Comparison of ENCODE assay signal across 10 cellular contexts in genomic region chr3:196624907-196625306, GRCh38. TPM values are rescaled to one million over a fixed set of nuclear protein-coding genes. Genes with fewer than 3 reads are reported as not detected.
DNase-seq lines count a peak whose midpoint lies in the region; TF ChIP-seq lines count a peak whose summit lies in the region.
"Had no signal": no experiment of that assay in that cellular context is flagged by ENCODE, and none has a peak within 500 bp of the region (broad histone marks: within the 10 kb centered on the region; RNA-seq: fewer than 3 reads in every experiment).

No MANE protein-coding gene starts in this region.

- no peak overlapping the region for H3K4me2 ChIP-seq in parathyroid adenoma (ENCODE audit: low read length)

- no peak for TF ChIP-seq POLR2A in prostate gland (IDR thresholded peaks at IDR 0.05)

- H3K36me3 Mint-ChIP-seq in CD14-positive monocyte = peaks cover 0 to 4% of the 10 kb centered on the region in 2 donors

- TF ChIP-seq CTCF in CD14-positive monocyte (IDR thresholded peaks at IDR 0.05) = no peak
- TF ChIP-seq CTCF in dorsolateral prefrontal cortex (IDR thresholded peaks at IDR 0.05 in 54 of 56, conservative IDR thresholded peaks at IDR 0.05 in 2 of 56; ENCODE audit: low read depth in 1 of 56, partially characterized antibody in 56 of 56) = no peak
- no peak for TF ChIP-seq CTCF in parathyroid adenoma (IDR thresholded peaks at IDR 0.05)
- no peak for TF ChIP-seq CTCF in prostate gland (IDR thresholded peaks at IDR 0.05)
- no peak for TF ChIP-seq CTCF in WERI-Rb-1 (IDR thresholded peaks at IDR 0.05; ENCODE audit: low read depth, low read length)

- H3K9me3 Mint-ChIP-seq in CD14-positive monocyte = peaks cover 0 to 3% (median 0%) of the 10 kb centered on the region in 7 donors

- H3K27ac Mint-ChIP-seq in CD14-positive monocyte = peak overlapping the region; percentile 98 to 100 (median 100)

- H3K79me2 ChIP-seq in parathyroid adenoma = no peaks in the 10 kb centered on the region

- peaks cover 75% of the 10 kb centered on the region for H3K4me1 Mint-ChIP-seq in CD14-positive monocyte

- H2AFZ ChIP-seq in parathyroid adenoma = no peak overlapping the region

- H3K27me3 ChIP-seq in dorsolateral prefrontal cortex (no peaks in the 10 kb centered on the region), parathyroid adenoma (ENCODE audit: control insufficient read depth, insufficient read depth, low read length) (no peaks in the 10 kb centered on the region), prostate gland (replicated peaks; ENCODE audit: insufficient read depth) (no peaks in the 10 kb centered on the region), WERI-Rb-1 (ENCODE audit: insufficient read depth, low read depth, severe bottlenecking) (no peaks in the 10 kb centered on the region)
- H3K27me3 ChIP-seq: MG63 had no signal

- no peaks in the 10 kb centered on the region for H3K9me3 ChIP-seq in parathyroid adenoma (ENCODE audit: control insufficient read depth, low read length)
- H3K9me3 ChIP-seq in prostate gland = no peaks in the 10 kb centered on the region
- H3K9me3 ChIP-seq in WERI-Rb-1 (ENCODE audit: severe bottlenecking) = no peaks in the 10 kb centered on the region
- H3K9me3 ChIP-seq: MG63 had no signal

- H3K36me3 ChIP-seq in parathyroid adenoma (ENCODE audit: control insufficient read depth, insufficient read depth, low read length) (no peaks in the 10 kb centered on the region), prostate gland (no peaks in the 10 kb centered on the region), WERI-Rb-1 (no peaks in the 10 kb centered on the region)
- H3K36me3 ChIP-seq: MG63 had no signal

- 92% methylated on average over 16 of the region's 16 CpGs for WGBS in prostate gland

- H3K9ac ChIP-seq in parathyroid adenoma = no peak overlapping the region

- intact Hi-C loops in CD14-positive monocyte (cut with micrococcal nuclease) (loop anchor here in 1 of 2 donors (2.0 to 5.0 kb wide), 2 partner anchors 18 to 62 kb away; no protein-coding TSS in a partner anchor), dorsolateral prefrontal cortex (cut with DNase I) (no loop called here), prostate gland (cut with DNase I) (no loop called here)

- H3K27me3 Mint-ChIP-seq in CD14-positive monocyte (ENCODE audit: low read depth in 3 of 3) = peaks cover 0 to 2% (median 0%) of the 10 kb centered on the region in 3 donors

- peak overlapping the region; percentile 80 to 89 for H3K4me3 Mint-ChIP-seq in CD14-positive monocyte

- DNase-seq in CD14-positive monocyte (ENCODE audit: low spot score) = peak; percentile 80
- DNase-seq in NOMO-1 treated with dmso at 0.1 percent for 144 hours (lab: John Stamatoyannopoulos, UW; ENCODE audit: unreplicated experiment) = peak; percentile 88
- peak in 2 of 10 donors; percentile 26 to 41 for DNase-seq in dorsolateral prefrontal cortex
- DNase-seq in RKO (ENCODE audit: low spot score) = no peak
- no peak for DNase-seq in GM03348 (ENCODE audit: low spot score)
- DNase-seq in prostate gland (ENCODE audit: low spot score) = no peak
- no peak for DNase-seq in WERI-Rb-1
- DNase-seq: activated CD4-positive, CD25-positive, alpha-beta regulatory T cell; MG63 had no signal

- H3K4me3 ChIP-seq in dorsolateral prefrontal cortex (no peak overlapping the region), parathyroid adenoma (ENCODE audit: low read depth, low read length) (no peak overlapping the region), prostate gland (no peak overlapping the region), WERI-Rb-1 (ENCODE audit: low read depth, low read length) (no peak overlapping the region)
- H3K4me3 ChIP-seq: MG63 had no signal

- H3K27ac ChIP-seq in dorsolateral prefrontal cortex (peak overlapping the region in 40 of 59 donors; percentile 14 to 82 (median 59)), parathyroid adenoma (peak overlapping the region; percentile 19), prostate gland (peak overlapping the region in 1 of 2 donors; percentile 23), WERI-Rb-1 (no peak overlapping the region)

- no peaks in the 10 kb centered on the region for H3K4me1 ChIP-seq in parathyroid adenoma
- H3K4me1 ChIP-seq in prostate gland (replicated peaks) = no peaks in the 10 kb centered on the region

RNA-seq across cellular contexts. Expression of gene NRROS, which starts 14.6 kb away (rescaled TPM):
- polyA plus RNA-seq in CD14-positive monocyte = 1 to 10 TPM; 5.9 to 7.5 TPM
- total RNA-seq in dorsolateral prefrontal cortex (1 to 10 TPM; 1.1 to 8.0 (median 3.3) TPM), prostate gland (1 to 10 TPM; 2.0 to 5.5 TPM)

RNA-seq across cellular contexts. Expression of gene FBXO45, which starts 56.4 kb away (rescaled TPM):
- 1 to 10 TPM; 1.8 to 2.8 TPM for polyA plus RNA-seq in CD14-positive monocyte
- total RNA-seq in dorsolateral prefrontal cortex (10 to 100 TPM; 12.3 to 28.8 (median 20.8) TPM), prostate gland (1 to 10 TPM; 5.7 to 6.1 TPM)

RNA-seq across cellular contexts. Expression of gene WDR53, which starts 56.6 kb away (rescaled TPM):
- 1 to 10 TPM; 4.1 to 6.7 TPM for polyA plus RNA-seq in CD14-positive monocyte
- total RNA-seq in dorsolateral prefrontal cortex (10 to 100 TPM in 95 of 120 experiments, 1 to 10 TPM in 25; 6.0 to 19.1 (median 12.3) TPM), prostate gland (10 to 100 TPM in 1 of 2 donors, 1 to 10 TPM in 1; 8.4 to 17.3 TPM)

Comparison
In these comparisons a context has a peak if more than half of its experiments do, and no peak if none do; other contexts are left out.
1. DNase-seq: peak in CD14-positive monocyte (single experiment) and NOMO-1 treated with dmso at 0.1 percent for 144 hours (single experiment); none in RKO (single experiment), GM03348 (single experiment), prostate gland (single experiment) and WERI-Rb-1 (single experiment).